18 cellular contexts compared by ENCODE assay signal in genomic region chr16:79808731-79809130, GRCh38.
DNase-seq lines count a peak whose midpoint lies in the region; ATAC-seq and TF ChIP-seq lines count a peak whose summit lies in the region.
"Had no signal": no experiment of that assay in that cellular context is flagged by ENCODE, and none has a peak within 500 bp of the region (broad histone marks: within the 10 kb centered on the region; RNA-seq: fewer than 3 reads in every experiment).

No MANE protein-coding gene starts in this region.

- no peaks in the 10 kb centered on the region for H3K9me3 Mint-ChIP-seq in natural killer cell
- H3K9me3 Mint-ChIP-seq: CD8-positive, alpha-beta T cell had no signal

- DNase-seq in Caki2 (ENCODE audit: low read depth) (peak; percentile 65), glomerular visceral epithelial cell (ENCODE audit: extremely low spot score) (peak; percentile 41), suprapubic skin (ENCODE audit: low spot score in 2 of 2) (no peak), natural killer cell (no peak)
- DNase-seq: 8988T; CD8-positive, alpha-beta T cell; DMS 273 treated with DMSO at 0.1 percent for 48 hours; DMS53; GOT3; H7; HFFc6 had no signal

- no peak overlapping the region for H3K27ac Mint-ChIP-seq in natural killer cell
- H3K27ac Mint-ChIP-seq: CD8-positive, alpha-beta T cell; HFFc6; IgD-negative memory B cell had no signal

- H3K4me1 ChIP-seq in esophagus (ENCODE audit: control insufficient read depth in 2 of 2, insufficient read depth in 2 of 2, low read length in 1 of 2) = peaks cover 0 to 5% of the 10 kb centered on the region in 2 donors
- peaks cover 39% of the 10 kb centered on the region for H3K4me1 ChIP-seq in suprapubic skin

- peak overlapping the region; percentile 13 to 75 for H3K27ac ChIP-seq in esophagus (ENCODE audit: low read depth in 2 of 2, low read length in 1 of 2)
- H3K27ac ChIP-seq in suprapubic skin = peak overlapping the region; percentile 55
- H3K27ac ChIP-seq: BLaER1 had no signal

- H3K4me3 Mint-ChIP-seq in natural killer cell = no peak overlapping the region
- H3K4me3 Mint-ChIP-seq: CD8-positive, alpha-beta T cell; HFFc6; IgD-negative memory B cell had no signal

- H3K9me3 ChIP-seq in esophagus (ENCODE audit: control insufficient read depth in 2 of 2, insufficient read depth in 1 of 2, low read depth in 1 of 2, low read length in 1 of 2) (no peaks in the 10 kb centered on the region), suprapubic skin (no peaks in the 10 kb centered on the region)

- 59% methylated on average over 3 of the region's 3 CpGs for WGBS in esophagus, 2 donors
- 32% methylated on average over 3 of the region's 3 CpGs for WGBS in suprapubic skin

- TF ChIP-seq EP300 in suprapubic skin (IDR thresholded peaks at IDR 0.05) = no peak

- peaks cover 17 to 41% of the 10 kb centered on the region in 2 donors for H3K27me3 Mint-ChIP-seq in natural killer cell (ENCODE audit: low read depth in 2 of 2)

- H3K36me3 ChIP-seq in esophagus (ENCODE audit: control insufficient read depth in 2 of 2, insufficient read depth in 2 of 2, low read length in 1 of 2) (no peaks in the 10 kb centered on the region), suprapubic skin (no peaks in the 10 kb centered on the region)
- H3K36me3 ChIP-seq: BLaER1 had no signal

- in situ Hi-C loops in Caki2 (cut with HindIII; ENCODE audit: low pct_unique_long_range_greater_than_20kb, low sequenced_read_pairs) = no loop called here

- no peak for TF ChIP-seq POLR2A in suprapubic skin (IDR thresholded peaks at IDR 0.05)

- no peaks in the 10 kb centered on the region for H3K36me3 Mint-ChIP-seq in natural killer cell
- H3K36me3 Mint-ChIP-seq: CD8-positive, alpha-beta T cell; IgD-negative memory B cell had no signal

- intact Hi-C loops in natural killer cell (cut with micrococcal nuclease) = no loop called here

- no peak for TF ChIP-seq CTCF in suprapubic skin (IDR thresholded peaks at IDR 0.05)
- TF ChIP-seq CTCF in natural killer cell (IDR thresholded peaks at IDR 0.05) = no peak

- H3K27me3 ChIP-seq in esophagus (ENCODE audit: control insufficient read depth in 1 of 2, insufficient read depth in 2 of 2, low read length in 2 of 2) (no peaks in the 10 kb centered on the region), suprapubic skin (no peaks in the 10 kb centered on the region)
- H3K27me3 ChIP-seq: BLaER1 had no signal

- H3K4me1 Mint-ChIP-seq in natural killer cell = no peaks in the 10 kb centered on the region
- H3K4me1 Mint-ChIP-seq: IgD-negative memory B cell had no signal

- ATAC-seq in GM19467 (IDR thresholded peaks at IDR 0.05; ENCODE audit: unreplicated experiment) (no peak), HG03469 (IDR thresholded peaks at IDR 0.05; ENCODE audit: unreplicated experiment) (no peak), natural killer cell (no peak)
- ATAC-seq: CD8-positive, alpha-beta T cell; HCT116; HepG2 had no signal

- no peak overlapping the region for H3K4me3 ChIP-seq in esophagus (ENCODE audit: low read depth in 1 of 2, low read length in 2 of 2)
- H3K4me3 ChIP-seq in suprapubic skin = no peak overlapping the region
- H3K4me3 ChIP-seq: BLaER1 had no signal

Comparison
In these comparisons a context has a peak if more than half of its experiments do, and no peak if none do; other contexts are left out.
1. DNase-seq: peak in Caki2 (single experiment) and glomerular visceral epithelial cell (single experiment); none in suprapubic skin (0 of 2) and natural killer cell (single experiment).